ENCODE assay signal across 1 cellular context in the genomic region with DNA sequence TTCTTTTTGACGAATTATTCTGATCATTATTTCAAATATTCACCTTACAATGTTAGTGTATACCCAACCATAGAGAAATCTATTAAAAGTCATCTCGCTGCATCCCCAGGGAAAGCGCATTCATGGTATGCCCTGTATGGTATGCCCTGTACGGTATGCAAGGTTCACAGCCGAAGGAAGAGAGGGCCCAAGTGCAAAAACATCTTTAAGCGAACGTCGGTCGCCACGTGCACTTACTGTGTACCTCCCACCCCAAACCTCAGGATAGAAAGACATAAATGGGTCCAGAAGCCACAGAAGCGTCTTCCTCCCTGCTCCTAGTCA.
TF ChIP-seq lines count a peak whose summit lies in the region.

No MANE protein-coding gene starts in this region.

TF ChIP-seq in WTC11, 78 proteins besides CTCF, POLR2A, EP300 and RAD21 (continued from another document):
- TF ChIP-seq, protein P1, sequence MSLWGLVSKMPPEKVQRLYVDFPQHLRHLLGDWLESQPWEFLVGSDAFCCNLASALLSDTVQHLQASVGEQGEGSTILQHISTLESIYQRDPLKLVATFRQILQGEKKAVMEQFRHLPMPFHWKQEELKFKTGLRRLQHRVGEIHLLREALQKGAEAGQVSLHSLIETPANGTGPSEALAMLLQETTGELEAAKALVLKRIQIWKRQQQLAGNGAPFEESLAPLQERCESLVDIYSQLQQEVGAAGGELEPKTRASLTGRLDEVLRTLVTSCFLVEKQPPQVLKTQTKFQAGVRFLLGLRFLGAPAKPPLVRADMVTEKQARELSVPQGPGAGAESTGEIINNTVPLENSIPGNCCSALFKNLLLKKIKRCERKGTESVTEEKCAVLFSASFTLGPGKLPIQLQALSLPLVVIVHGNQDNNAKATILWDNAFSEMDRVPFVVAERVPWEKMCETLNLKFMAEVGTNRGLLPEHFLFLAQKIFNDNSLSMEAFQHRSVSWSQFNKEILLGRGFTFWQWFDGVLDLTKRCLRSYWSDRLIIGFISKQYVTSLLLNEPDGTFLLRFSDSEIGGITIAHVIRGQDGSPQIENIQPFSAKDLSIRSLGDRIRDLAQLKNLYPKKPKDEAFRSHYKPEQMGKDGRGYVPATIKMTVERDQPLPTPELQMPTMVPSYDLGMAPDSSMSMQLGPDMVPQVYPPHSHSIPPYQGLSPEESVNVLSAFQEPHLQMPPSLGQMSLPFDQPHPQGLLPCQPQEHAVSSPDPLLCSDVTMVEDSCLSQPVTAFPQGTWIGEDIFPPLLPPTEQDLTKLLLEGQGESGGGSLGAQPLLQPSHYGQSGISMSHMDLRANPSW (CRISPR knock-in tag; conservative IDR thresholded peaks at IDR 0.05; ENCODE audit: low read depth) = no peak
- TF ChIP-seq, protein P2, sequence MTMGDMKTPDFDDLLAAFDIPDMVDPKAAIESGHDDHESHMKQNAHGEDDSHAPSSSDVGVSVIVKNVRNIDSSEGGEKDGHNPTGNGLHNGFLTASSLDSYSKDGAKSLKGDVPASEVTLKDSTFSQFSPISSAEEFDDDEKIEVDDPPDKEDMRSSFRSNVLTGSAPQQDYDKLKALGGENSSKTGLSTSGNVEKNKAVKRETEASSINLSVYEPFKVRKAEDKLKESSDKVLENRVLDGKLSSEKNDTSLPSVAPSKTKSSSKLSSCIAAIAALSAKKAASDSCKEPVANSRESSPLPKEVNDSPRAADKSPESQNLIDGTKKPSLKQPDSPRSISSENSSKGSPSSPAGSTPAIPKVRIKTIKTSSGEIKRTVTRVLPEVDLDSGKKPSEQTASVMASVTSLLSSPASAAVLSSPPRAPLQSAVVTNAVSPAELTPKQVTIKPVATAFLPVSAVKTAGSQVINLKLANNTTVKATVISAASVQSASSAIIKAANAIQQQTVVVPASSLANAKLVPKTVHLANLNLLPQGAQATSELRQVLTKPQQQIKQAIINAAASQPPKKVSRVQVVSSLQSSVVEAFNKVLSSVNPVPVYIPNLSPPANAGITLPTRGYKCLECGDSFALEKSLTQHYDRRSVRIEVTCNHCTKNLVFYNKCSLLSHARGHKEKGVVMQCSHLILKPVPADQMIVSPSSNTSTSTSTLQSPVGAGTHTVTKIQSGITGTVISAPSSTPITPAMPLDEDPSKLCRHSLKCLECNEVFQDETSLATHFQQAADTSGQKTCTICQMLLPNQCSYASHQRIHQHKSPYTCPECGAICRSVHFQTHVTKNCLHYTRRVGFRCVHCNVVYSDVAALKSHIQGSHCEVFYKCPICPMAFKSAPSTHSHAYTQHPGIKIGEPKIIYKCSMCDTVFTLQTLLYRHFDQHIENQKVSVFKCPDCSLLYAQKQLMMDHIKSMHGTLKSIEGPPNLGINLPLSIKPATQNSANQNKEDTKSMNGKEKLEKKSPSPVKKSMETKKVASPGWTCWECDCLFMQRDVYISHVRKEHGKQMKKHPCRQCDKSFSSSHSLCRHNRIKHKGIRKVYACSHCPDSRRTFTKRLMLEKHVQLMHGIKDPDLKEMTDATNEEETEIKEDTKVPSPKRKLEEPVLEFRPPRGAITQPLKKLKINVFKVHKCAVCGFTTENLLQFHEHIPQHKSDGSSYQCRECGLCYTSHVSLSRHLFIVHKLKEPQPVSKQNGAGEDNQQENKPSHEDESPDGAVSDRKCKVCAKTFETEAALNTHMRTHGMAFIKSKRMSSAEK (CRISPR knock-in tag; IDR thresholded peaks at IDR 0.05; ENCODE audit: borderline replicate concordance) = no peak
- TF ChIP-seq JAZF1 (CRISPR knock-in tag; IDR thresholded peaks at IDR 0.05) (no peak), TEAD1 (CRISPR knock-in tag; IDR thresholded peaks at IDR 0.05) (no peak), SMAD4 (CRISPR knock-in tag; IDR thresholded peaks at IDR 0.05) (no peak), NFE2L1 (CRISPR knock-in tag; IDR thresholded peaks at IDR 0.05) (no peak)
- TF ChIP-seq, protein P3, sequence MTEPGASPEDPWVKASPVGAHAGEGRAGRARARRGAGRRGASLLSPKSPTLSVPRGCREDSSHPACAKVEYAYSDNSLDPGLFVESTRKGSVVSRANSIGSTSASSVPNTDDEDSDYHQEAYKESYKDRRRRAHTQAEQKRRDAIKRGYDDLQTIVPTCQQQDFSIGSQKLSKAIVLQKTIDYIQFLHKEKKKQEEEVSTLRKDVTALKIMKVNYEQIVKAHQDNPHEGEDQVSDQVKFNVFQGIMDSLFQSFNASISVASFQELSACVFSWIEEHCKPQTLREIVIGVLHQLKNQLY (CRISPR knock-in tag; IDR thresholded peaks at IDR 0.05) = no peak
